ENCODE assay signal across 29 cellular contexts in genomic region chr19:51525731-51526130, GRCh38. TPM values are rescaled to one million over a fixed set of nuclear protein-coding genes. Genes with fewer than 3 reads are reported as not detected.
A peak's percentile ranks its signal among the peaks of the same experiment; 100 is the strongest.
DNase-seq lines count a peak whose midpoint lies in the region; ATAC-seq and TF ChIP-seq lines count a peak whose summit lies in the region.
"Had no signal": no experiment of that assay in that cellular context is flagged by ENCODE, and none has a peak within 500 bp of the region (broad histone marks: within the 10 kb centered on the region; RNA-seq: fewer than 3 reads in every experiment).

No MANE protein-coding gene starts in this region.

- TF ChIP-seq EP300 in ovary (IDR thresholded peaks at IDR 0.05) = no peak

- no peaks in the 10 kb centered on the region for H3K79me2 ChIP-seq in GM23338 (replicated peaks; ENCODE audit: insufficient read depth)
- no peaks in the 10 kb centered on the region for H3K79me2 ChIP-seq in parathyroid adenoma

- peaks cover 19% of the 10 kb centered on the region; the same call in 2 of the 3 replicates for H3K36me3 Mint-ChIP-seq in GM23338 (ENCODE audit: low read depth)
- no peaks in the 10 kb centered on the region for H3K36me3 Mint-ChIP-seq in chondrocyte (ENCODE audit: low read depth)
- H3K36me3 Mint-ChIP-seq: CD14-positive monocyte had no signal

- no peak for TF ChIP-seq POLR2A in ovary (IDR thresholded peaks at IDR 0.05)

- H3K4me1 ChIP-seq in GM23338 (ENCODE audit: insufficient read depth) = no peaks in the 10 kb centered on the region
- H3K4me1 ChIP-seq in parathyroid adenoma = no peaks in the 10 kb centered on the region
- no peaks in the 10 kb centered on the region for H3K4me1 ChIP-seq in ovary (ENCODE audit: insufficient read depth)
- H3K4me1 ChIP-seq: BE2C had no signal

- H2AFZ ChIP-seq in GM23338 = peak overlapping the region; percentile 87
- peak overlapping the region; percentile 45 for H2AFZ ChIP-seq in parathyroid adenoma
- H2AFZ ChIP-seq: PC-9 had no signal

- intact Hi-C loops in ovary (cut with DNase I) (no loop called here), head of caudate nucleus (cut with DNase I) (no loop called here)

- no peaks in the 10 kb centered on the region for H3K9me2 ChIP-seq in GM23338 (ENCODE audit: insufficient read depth)

- H3K4me1 Mint-ChIP-seq in GM23338 (no peaks in the 10 kb centered on the region), chondrocyte (ENCODE audit: low read depth) (no peaks in the 10 kb centered on the region)

- H3K27me3 ChIP-seq in GM23338 (ENCODE audit: insufficient read depth) (no peaks in the 10 kb centered on the region), parathyroid adenoma (ENCODE audit: control insufficient read depth, insufficient read depth, low read length) (no peaks in the 10 kb centered on the region), ovary (no peaks in the 10 kb centered on the region)

- H3K4me2 ChIP-seq in GM23338 (no peak overlapping the region), parathyroid adenoma (ENCODE audit: low read length) (no peak overlapping the region)
- H3K4me2 ChIP-seq: PC-9 had no signal

- H3F3A ChIP-seq in GM23338 (replicated peaks; ENCODE audit: low read depth) = no peaks in the 10 kb centered on the region

- no peaks in the 10 kb centered on the region for H3K36me3 ChIP-seq in GM23338 (ENCODE audit: insufficient read depth)
- H3K36me3 ChIP-seq in parathyroid adenoma (ENCODE audit: control insufficient read depth, insufficient read depth, low read length) = no peaks in the 10 kb centered on the region
- no peaks in the 10 kb centered on the region for H3K36me3 ChIP-seq in ovary
- H3K36me3 ChIP-seq: BE2C had no signal

- no peak overlapping the region for H3K9ac ChIP-seq in parathyroid adenoma

- H3K27ac ChIP-seq in GM23338 (ENCODE audit: low read depth) (no peak overlapping the region), parathyroid adenoma (no peak overlapping the region), ovary (no peak overlapping the region)
- H3K27ac ChIP-seq: PC-9 had no signal

- 35 to 56% (median 41%) methylated on average over 2 to 3 of the region's 3 CpGs for WGBS in ovary, 3 donors

- no peaks in the 10 kb centered on the region for H3K9me3 ChIP-seq in parathyroid adenoma (ENCODE audit: control insufficient read depth, low read length)
- H3K9me3 ChIP-seq in ovary = no peaks in the 10 kb centered on the region
- H3K9me3 ChIP-seq: BE2C had no signal

- H3K27ac Mint-ChIP-seq in GM23338 = no peak overlapping the region
- H3K27ac Mint-ChIP-seq in chondrocyte (ENCODE audit: unreplicated experiment) = no peak overlapping the region
- H3K27ac Mint-ChIP-seq: CD14-positive monocyte had no signal

- H3K4me3 ChIP-seq in GM23338 (no peak overlapping the region), parathyroid adenoma (ENCODE audit: low read depth, low read length) (no peak overlapping the region), ovary (no peak overlapping the region)
- H3K4me3 ChIP-seq: PC-9 had no signal

- no peak for ATAC-seq in GM23338

- no peaks in the 10 kb centered on the region for H4K20me1 ChIP-seq in GM23338 (replicated peaks; ENCODE audit: insufficient read depth)

- H3K27me3 Mint-ChIP-seq in GM23338 (ENCODE audit: insufficient read depth, low read depth, poor library complexity) = no peaks in the 10 kb centered on the region
- no peaks in the 10 kb centered on the region for H3K27me3 Mint-ChIP-seq in chondrocyte (ENCODE audit: low read depth)

- H3K4me3 Mint-ChIP-seq in GM23338 (no peak overlapping the region), chondrocyte (ENCODE audit: unreplicated experiment) (no peak overlapping the region)
- H3K4me3 Mint-ChIP-seq: CD14-positive monocyte had no signal

- TF ChIP-seq CTCF in GM23338 (conservative IDR thresholded peaks at IDR 0.05; ENCODE audit: low read depth in 2 of 2) (no peak), chondrocyte (IDR thresholded peaks at IDR 0.05) (no peak), parathyroid adenoma (IDR thresholded peaks at IDR 0.05) (no peak), ovary (IDR thresholded peaks at IDR 0.05) (no peak)

- DNase-seq in GM23338 (ENCODE audit: low spot score) (no peak), NCI-H69 (lab: John Stamatoyannopoulos, UW) (peak; percentile 4), chondrocyte (ENCODE audit: low spot score) (peak; percentile 63), ovary (no peak), AG20443 (ENCODE audit: low spot score) (no peak), head of caudate nucleus (no peak)
- no peak for DNase-seq in activated naive CD4-positive, alpha-beta T cell treated with anti-CD3 and anti-CD28 coated beads, Interleukin-2, amount 50 U/mL, for 16 hours
- DNase-seq: BE2C; Calu3; DND-41; GOT3; HCEC 1CT; IMR-90; Karpas-422; NCI-H1092; NCI-H1417 treated with DMSO at 0.1 percent for 48 hours; NCI-H1694 treated with DMSO at 0.1 percent for 48 hours; NCI-H2081; NCI-H2227 treated with DMSO at 0.1 percent for 48 hours; NCI-H82; NK-92 treated with Interleukin-12 subunit alpha and Interleukin-12 subunit beta, amount 100 ng/mL, for 24 hours; PC-9; Right ventricle myocardium superior; RPMI8226 had no signal

- H3K9me3 Mint-ChIP-seq in GM23338 (peaks cover 96% of the 10 kb centered on the region), chondrocyte (ENCODE audit: low read depth) (peaks cover 11% of the 10 kb centered on the region)

TF ChIP-seq in GM23338, 12 proteins besides CTCF, POLR2A, EP300 and RAD21 (continues in another document):
- TF ChIP-seq ZNF114 (CRISPR knock-in tag; IDR thresholded peaks at IDR 0.05) = no peak

RNA-seq across cellular contexts. Expression of gene SIGLEC6, which starts 5.7 kb away (rescaled TPM):
- total RNA-seq in GM23338 (2014; rRNA removed; shearing (Covaris generic)) = 0.16 and 0.76 TPM in 2 replicates
- polyA plus RNA-seq in GM23338 (2016; fragmentation: Nextera tagmentation; extraction: Ambion mirVana) (not detected in 2 replicates), ovary (under 1 TPM; 0.19 to 0.67 TPM)
- total RNA-seq in chondrocyte (not detected in 3 replicates), ovary (under 1 TPM in 2 of 7 donors, not detected in 5; 0.40 to 0.45 TPM)
- total RNA-seq: A673, Calu3, G401, IMR-90, NCI-H460, PC-9 had no signal
- polyA plus RNA-seq: CD14-positive monocyte, IMR-90 had no signal

RNA-seq across cellular contexts. Expression of gene SIGLEC12, which starts 24.1 kb away (rescaled TPM):
- total RNA-seq in GM23338 (2014; rRNA removed; shearing (Covaris generic)) = not detected in 2 replicates
- polyA plus RNA-seq in GM23338 (2016; fragmentation: Nextera tagmentation; extraction: Ambion mirVana) (not detected in 2 replicates), ovary (under 1 TPM in 1 of 2 donors, not detected in 1; 0.73 TPM)
- total RNA-seq in chondrocyte (not detected in 3 replicates), ovary (under 1 TPM in 2 of 7 donors, not detected in 5; 0.23 to 0.25 TPM)
- total RNA-seq: A673, Calu3, G401, IMR-90, NCI-H460, PC-9, Right ventricle myocardium superior had no signal
- polyA plus RNA-seq: IMR-90 had no signal

RNA-seq across cellular contexts. Expression of gene ZNF175, which starts 45.4 kb away (rescaled TPM):
- 6.3 and 7.4 TPM in 2 replicates for total RNA-seq in GM23338 (2014; rRNA removed; shearing (Covaris generic))
- 2.3 and 5.8 TPM in 2 replicates for polyA plus RNA-seq in GM23338 (2016; fragmentation: Nextera tagmentation; extraction: Ambion mirVana)
- total RNA-seq in chondrocyte = 6.3 to 14.3 TPM (median 8.9 TPM) in 3 replicates
- 10 to 100 TPM in 5 of 7 donors, 1 to 10 TPM in 2; 4.3 to 17.3 (median 13.1) TPM for total RNA-seq in ovary
- 10 to 100 TPM in 1 of 2 donors, 1 to 10 TPM in 1; 5.4 to 12.3 TPM for polyA plus RNA-seq in ovary

RNA-seq across cellular contexts. Expression of gene CEACAM18, which starts 47.4 kb away (rescaled TPM):
- total RNA-seq in GM23338 (2014; rRNA removed; shearing (Covaris generic)) = not detected in 2 replicates
- polyA plus RNA-seq in GM23338 (2016; fragmentation: Nextera tagmentation; extraction: Ambion mirVana) (not detected in 2 replicates), ovary (not detected)
- total RNA-seq in chondrocyte (not detected in 3 replicates), ovary (not detected)
- total RNA-seq: A673, Calu3, G401, IMR-90, NCI-H460, PC-9, Right ventricle myocardium superior had no signal
- polyA plus RNA-seq: CD14-positive monocyte, IMR-90 had no signal

Comparison
In these comparisons a context has a peak if more than half of its experiments do, and no peak if none do; other contexts are left out.
1. DNase-seq: peak in NCI-H69 (single experiment) and chondrocyte (single experiment); none in GM23338 (single experiment), activated naive CD4-positive, alpha-beta T cell treated with anti-CD3 and anti-CD28 coated beads, Interleukin-2, amount 50 U/mL, for 16 hours (single experiment), ovary (0 of 5), AG20443 (single experiment) and head of caudate nucleus (0 of 42).